Comparison of ENCODE assay signal across 8 cellular contexts in genomic region chr17:45247429-45248131, GRCh38. TPM values are rescaled to one million over a fixed set of nuclear protein-coding genes. Genes with fewer than 3 reads are reported as not detected.
DNase-seq lines count a peak whose midpoint lies in the region; ATAC-seq, FAIRE-seq and TF ChIP-seq lines count a peak whose summit lies in the region.

No MANE protein-coding gene starts in this region.

- FAIRE-seq in H1 (lab: Jason Lieb, UNC): no peak

- WGBS in H1 (ENCODE audit: extremely low coverage in 1 of 2, insufficient coverage in 1 of 2, insufficient read length in 1 of 2, insufficient replicate concordance in 2 of 2, low coverage in 1 of 2, low lambda C conversion rate in 2 of 2, missing lambda C conversion rate in 1 of 2), 2 experiments: 3% methylated on average over 29 of the region's 61 CpGs; no CpG with 5 or more reads in 1 of the 2 experiments

- peak in 1 of 2 experiments; percentile 53; a peak in 1 of 3 replicates for TF ChIP-seq EP300 in H1 (IDR thresholded peaks at IDR 0.05; ENCODE audit: borderline replicate concordance in 1 of 2, low read depth in 2 of 2, low read length in 2 of 2)

- peak overlapping the region; percentile 14 to 86 (median 71); a peak in 19 of 22 replicates for H3K27ac ChIP-seq in BLaER1 treated with 17β-estradiol and CSF1 and Interleukin-3, amounts not matched to agents 10 nM and 100 nM
- H3K27ac ChIP-seq in H1 (ENCODE audit: low read depth, low read length): peak overlapping the region; percentile 71

- H2BK120ac ChIP-seq in H1 (replicated peaks; ENCODE audit: low read depth, low read length): peak overlapping the region; percentile 24

- H3K4me3 ChIP-seq in BLaER1 treated with 17β-estradiol and CSF1 and Interleukin-3, amounts not matched to agents 10 nM and 100 nM: peak overlapping the region; percentile 37 to 72 (median 60)
- peak overlapping the region; percentile 70 to 82 (median 74) for H3K4me3 ChIP-seq in H1 (ENCODE audit: extremely low read depth in 1 of 4, insufficient read depth in 2 of 4, low read depth in 3 of 4, low read length in 4 of 4)

- H3K4me1 Mint-ChIP-seq in mesothelial cell of epicardium: peaks cover 17% of the 10 kb centered on the region

- H4K8ac ChIP-seq in H1 (ENCODE audit: extremely low read depth, insufficient read depth, low read length): peak overlapping the region; percentile 90

- H3K4ac ChIP-seq in H1 (replicated peaks; ENCODE audit: insufficient read length, low read depth, low read length): peak overlapping the region; percentile 88

- TF ChIP-seq CTCF in H1 (IDR thresholded peaks at IDR 0.05; ENCODE audit: control extremely low read depth in 1 of 3, insufficient read depth in 1 of 3, low read depth in 1 of 3, low read length in 3 of 3): no peak
- no peak for TF ChIP-seq CTCF in mesothelial cell of epicardium (IDR thresholded peaks at IDR 0.05; ENCODE audit: unreplicated experiment)

- H3K79me1 ChIP-seq in H1 (ENCODE audit: low read depth, low read length): peaks cover 9% of the 10 kb centered on the region

- peak overlapping the region; percentile 92; the same call in 1 of the 2 replicates for H2BK5ac ChIP-seq in H1 (ENCODE audit: low read depth, low read length)

- peaks cover 0 to 81% (median 60%) of the 10 kb centered on the region in 11 experiments; a peak in 21 of 22 replicates for H4K20me1 ChIP-seq in BLaER1 treated with 17β-estradiol and CSF1 and Interleukin-3, amounts not matched to agents 10 nM and 100 nM
- H4K20me1 ChIP-seq in H1 (replicated peaks in 1 of 2; ENCODE audit: control insufficient read depth in 1 of 2, insufficient read depth in 2 of 2, low read length in 2 of 2): peaks cover 1 to 3% of the 10 kb centered on the region in 2 experiments

- POLR2A ChIA-PET in H1 (lab: Charles Lee; ENCODE audit: partially characterized antibody): interaction anchor here (1.0 to 4.7 kb wide), 16 partner anchors 11 to 124 kb away, joined by 3 to 43 read pairs (median 5); partner anchors contain the start of genes HEXIM1 and HEXIM2

- H2BK12ac ChIP-seq in H1 (ENCODE audit: low read depth, low read length): no peak overlapping the region

- H3K27me3 Mint-ChIP-seq in mesothelial cell of epicardium (ENCODE audit: low read depth): peaks cover 13% of the 10 kb centered on the region

- peak overlapping the region; percentile 97 for H3K27ac Mint-ChIP-seq in mesothelial cell of epicardium

- peaks cover 34 to 69% (median 54%) of the 10 kb centered on the region in 10 experiments for H3K4me1 ChIP-seq in BLaER1 treated with 17β-estradiol and CSF1 and Interleukin-3, amounts not matched to agents 10 nM and 100 nM
- peaks cover 3 to 15% (median 12%) of the 10 kb centered on the region in 4 experiments for H3K4me1 ChIP-seq in H1 (replicated peaks in 1 of 4; ENCODE audit: control insufficient read depth in 3 of 4, insufficient read depth in 4 of 4, low read length in 3 of 4)

- peak in 1 of 2 experiments; percentile 81; a peak in 2 of 3 replicates for TF ChIP-seq POLR2A in H1 (IDR thresholded peaks at IDR 0.05; ENCODE audit: control extremely low read depth in 1 of 2, low read depth in 2 of 2, low read length in 2 of 2)

- no peak overlapping the region for H3K14ac ChIP-seq in H1 (ENCODE audit: insufficient read length)

- H2BK20ac ChIP-seq in H1 (ENCODE audit: low read length): no peak overlapping the region

- H2AK5ac ChIP-seq in H1 (ENCODE audit: low read depth, low read length): no peak overlapping the region

- H3K23ac ChIP-seq in H1 (ENCODE audit: insufficient read length): no peak overlapping the region

- H2AFZ ChIP-seq in H1 (ENCODE audit: low read length): 0 out of 2 replicates have a peak overlapping the region, but pooled peaks have one; percentile 6

- H3K18ac ChIP-seq in H1 (ENCODE audit: extremely low read depth, low read length): peak overlapping the region; percentile 96

- H3K27me3 ChIP-seq in BLaER1 treated with 17β-estradiol and CSF1 and Interleukin-3, amounts not matched to agents 10 nM and 100 nM: no peaks in the 10 kb centered on the region
- no peaks in the 10 kb centered on the region; a peak in 2 of 7 replicates for H3K27me3 ChIP-seq in H1 (replicated peaks in 1 of 4; ENCODE audit: control insufficient read depth in 3 of 4, extremely low read depth in 1 of 4, insufficient read depth in 3 of 4, low read length in 3 of 4)

- peaks cover 0 to 7% of the 10 kb centered on the region in 2 experiments; a peak in 1 of 4 replicates for H3K79me2 ChIP-seq in H1 (ENCODE audit: control insufficient read depth in 1 of 2, insufficient read depth in 2 of 2, low read length in 2 of 2)

- peaks cover 44 to 74% (median 67%) of the 10 kb centered on the region in 11 experiments for H3K36me3 ChIP-seq in BLaER1 treated with 17β-estradiol and CSF1 and Interleukin-3, amounts not matched to agents 10 nM and 100 nM
- peaks cover 0 to 5% (median 1%) of the 10 kb centered on the region in 4 experiments; a peak in 3 of 8 replicates for H3K36me3 ChIP-seq in H1 (ENCODE audit: control insufficient read depth in 2 of 4, insufficient read depth in 4 of 4, low read length in 3 of 4)

- CTCF ChIA-PET in H1 (lab: Charles Lee; ENCODE audit: partially characterized antibody): interaction anchor here (1.0 to 21.3 kb wide), 15 partner anchors 10 to 178 kb away, joined by 3 to 362 read pairs (median 10); no protein-coding TSS in a partner anchor

- H3K23me2 ChIP-seq in H1 (ENCODE audit: low read depth, low read length): peaks cover 7% of the 10 kb centered on the region; the same call in 1 of the 2 replicates

- H3K9me3 ChIP-seq in BLaER1 treated with 17β-estradiol and CSF1 and Interleukin-3, amounts not matched to agents 10 nM and 100 nM (replicated peaks in 1 of 11): peaks cover 0 to 12% (median 0%) of the 10 kb centered on the region in 11 experiments; a peak in 7 of 22 replicates
- H3K9me3 ChIP-seq in H1 (ENCODE audit: insufficient read depth in 2 of 2, low read depth in 1 of 2, low read length in 1 of 2): no peaks in the 10 kb centered on the region

- peak overlapping the region; percentile 86 for H4K91ac ChIP-seq in H1 (replicated peaks; ENCODE audit: insufficient read length, low read length)

- H2BK15ac ChIP-seq in H1 (ENCODE audit: low read length): peak overlapping the region; percentile 95; the same call in 1 of the 2 replicates

- H3K56ac ChIP-seq in H1 (replicated peaks; ENCODE audit: insufficient read length, low read depth, low read length): peak overlapping the region; percentile 90

- H3K4me2 ChIP-seq in BLaER1 treated with 17β-estradiol and CSF1 and Interleukin-3, amounts not matched to agents 10 nM and 100 nM: peak overlapping the region; percentile 73 to 97 (median 93)
- H3K4me2 ChIP-seq in H1 (ENCODE audit: insufficient read depth in 1 of 2, low read depth in 2 of 2, low read length in 2 of 2): peak overlapping the region; percentile 78 to 85

- ATAC-seq in GM19395 (IDR thresholded peaks at IDR 0.05; ENCODE audit: unreplicated experiment) (peak; percentile 80), HG03520 (IDR thresholded peaks at IDR 0.05; ENCODE audit: unreplicated experiment) (peak; percentile 63)

- H3K9me3 Mint-ChIP-seq in mesothelial cell of epicardium: no peaks in the 10 kb centered on the region

- peak overlapping the region; percentile 81 for H3K4me3 Mint-ChIP-seq in mesothelial cell of epicardium

- DNase-seq in NCI-H82 treated with DMSO at 0.1 percent for 48 hours (lab: John Stamatoyannopoulos, UW; ENCODE audit: unreplicated experiment) (peak; percentile 94), H1 (ENCODE audit: low read depth in 1 of 2, low spot score in 2 of 2) (peak; percentile 94 to 97), mesothelial cell of epicardium (ENCODE audit: low spot score in 2 of 2, unreplicated experiment in 2 of 2) (peak; percentile 79 to 85)
- peak; percentile 98 for DNase-seq in activated CD8-positive, alpha-beta memory T cell treated with anti-CD3 and anti-CD28 coated beads for 24 hours
- DNase-seq in stimulated activated CD8-positive, alpha-beta memory T cell treated with anti-CD3 and anti-CD28 coated beads, Interleukin-4, amount 100 ng/mL, for 1 hour (ENCODE audit: low read depth in 2 of 2, low spot score in 1 of 2): peak; percentile 88 to 91

- peaks cover 2% of the 10 kb centered on the region for H3K36me3 Mint-ChIP-seq in mesothelial cell of epicardium

- peak overlapping the region; percentile 91 for H4K5ac ChIP-seq in H1 (ENCODE audit: insufficient read length, low read depth, low read length)

- H3K9ac ChIP-seq in BLaER1 treated with 17β-estradiol and CSF1 and Interleukin-3, amounts not matched to agents 10 nM and 100 nM: peak overlapping the region; percentile 60 to 87 (median 72); a peak in 20 of 22 replicates
- peak overlapping the region; percentile 22 to 66 (median 58) for H3K9ac ChIP-seq in H1 (replicated peaks in 1 of 4; ENCODE audit: extremely low read depth in 1 of 4, low read depth in 3 of 4, low read length in 3 of 4)

- TF ChIP-seq RAD21 in H1 (IDR thresholded peaks at IDR 0.05 in 1 of 2, conservative IDR thresholded peaks at IDR 0.05 in 1 of 2; ENCODE audit: low read depth in 2 of 2, low read length in 2 of 2): no peak

TF ChIP-seq in H1, 55 proteins besides CTCF, POLR2A, EP300 and RAD21 (continues in another document):
- peak; percentile 36; the same call in 1 of the 2 replicates for TF ChIP-seq EGR1 (IDR thresholded peaks at IDR 0.05; ENCODE audit: borderline replicate concordance, low read depth, low read length)
- TF ChIP-seq RBBP5 (IDR thresholded peaks at IDR 0.05; ENCODE audit: borderline replicate concordance, low read depth, low read length): peak; percentile 77; the same call in 1 of the 2 replicates

RNA-seq across cellular contexts. Expression of gene SPATA32, which starts 14.3 kb away (rescaled TPM):
- total RNA-seq in H1 (2021; fragmentation: NEBNext Ultra II Directional; extraction: Animal tissue kit (Norgen Biotek cat#: 25700)): not detected in 2 replicates
- 0.11 and 0.24 TPM in 2 replicates for polyA plus RNA-seq in H1 (2011; rRNA removed)
- polyA plus RNA-seq in H1 (2011; cell fraction: cytosol; rRNA removed): 0.19 TPM
- 0.31 TPM for polyA plus RNA-seq in H1 (2011; cell fraction: nucleus; rRNA removed)
- 0.15 to 0.52 TPM (median 0.28 TPM) in 3 of 4 replicates, not detected in the other for polyA plus RNA-seq in H1 (2012, experiment 1 of 2)
- 0.13 TPM for polyA plus RNA-seq in H1 (2012, experiment 2 of 2)
- polyA plus RNA-seq in H1 (2013, experiment 1 of 2): not detected
- polyA plus RNA-seq in H1 (2013, experiment 2 of 2): 0.06 TPM
- 0.27 and 0.38 TPM in 2 replicates for polyA minus RNA-seq in H1 (2011; rRNA and poly(A)+ RNA removed)
- not detected for polyA minus RNA-seq in H1 (2011; cell fraction: cytosol; rRNA and poly(A)+ RNA removed)
- polyA minus RNA-seq in H1 (2011; cell fraction: nucleus; rRNA and poly(A)+ RNA removed): not detected
- not detected in 3 replicates for total RNA-seq in mesothelial cell of epicardium

RNA-seq across cellular contexts. Expression of gene FMNL1, which starts 25.9 kb away (rescaled TPM):
- total RNA-seq in H1 (2021; fragmentation: NEBNext Ultra II Directional; extraction: Animal tissue kit (Norgen Biotek cat#: 25700)): 8.6 and 9.8 TPM in 2 replicates
- polyA plus RNA-seq in H1 (2011; rRNA removed): 2.5 and 5.3 TPM in 2 replicates
- 3.5 TPM for polyA plus RNA-seq in H1 (2011; cell fraction: cytosol; rRNA removed)
- polyA plus RNA-seq in H1 (2011; cell fraction: nucleus; rRNA removed): 17.2 TPM
- polyA plus RNA-seq in H1 (2012, experiment 1 of 2): 6.9 to 11.7 TPM (median 8.4 TPM) in 4 replicates
- polyA plus RNA-seq in H1 (2012, experiment 2 of 2): 7.1 TPM
- 6.8 TPM for polyA plus RNA-seq in H1 (2013, experiment 1 of 2)
- polyA plus RNA-seq in H1 (2013, experiment 2 of 2): 7.0 TPM
- polyA minus RNA-seq in H1 (2011; rRNA and poly(A)+ RNA removed): 1.9 and 2.8 TPM in 2 replicates
- 3.7 TPM for polyA minus RNA-seq in H1 (2011; cell fraction: cytosol; rRNA and poly(A)+ RNA removed)
- 6.9 TPM for polyA minus RNA-seq in H1 (2011; cell fraction: nucleus; rRNA and poly(A)+ RNA removed)
- 3.0 to 3.7 TPM (median 3.6 TPM) in 3 replicates for total RNA-seq in mesothelial cell of epicardium

Comparison
In these comparisons a context has a peak if more than half of its experiments do, and no peak if none do; other contexts are left out.
1. Peak in every context shown above with its lines: DNase-seq, ATAC-seq, H3K4me3 ChIP-seq and H3K27ac ChIP-seq.